Comparison of ENCODE assay signal across 15 cellular contexts in genomic region chr12:76720068-76720467, GRCh38. TPM values are rescaled to one million over a fixed set of nuclear protein-coding genes. Genes with fewer than 3 reads are reported as not detected.
A peak's percentile ranks its signal among the peaks of the same experiment; 100 is the strongest.
DNase-seq lines count a peak whose midpoint lies in the region; ATAC-seq, FAIRE-seq and TF ChIP-seq lines count a peak whose summit lies in the region.
"Had no signal": no experiment of that assay in that cellular context is flagged by ENCODE, and none has a peak within 500 bp of the region (broad histone marks: within the 10 kb centered on the region; RNA-seq: fewer than 3 reads in every experiment).

No MANE protein-coding gene starts in this region.

- H3K27ac ChIP-seq in A549 (peak overlapping the region; percentile 59 to 80), prostate gland (no peak overlapping the region)
- H3K27ac ChIP-seq: HL-60, neutrophil had no signal

- 5% methylated on average over 2 of the region's 2 CpGs for WGBS in A549 (ENCODE audit: missing lambda C conversion rate)
- 73% methylated on average over 2 of the region's 2 CpGs for WGBS in prostate gland

- no peaks in the 10 kb centered on the region for H3K27me3 ChIP-seq in prostate gland (replicated peaks; ENCODE audit: insufficient read depth)
- H3K27me3 ChIP-seq: MG63, neutrophil had no signal

- H3K9me3 ChIP-seq in A549 (no peaks in the 10 kb centered on the region), prostate gland (no peaks in the 10 kb centered on the region)
- H3K9me3 ChIP-seq: MG63, neutrophil had no signal

- H3K36me3 ChIP-seq in prostate gland, result no peaks in the 10 kb centered on the region
- H3K36me3 ChIP-seq: MG63, neutrophil had no signal

- POLR2A ChIA-PET in A549 (lab: Yijun Ruan, JAX), result interaction anchor here (0.6 to 2.4 kb wide), 4 partner anchors 16 to 164 kb away, joined by 3 to 10 read pairs (median 3); no protein-coding TSS in a partner anchor

- intact Hi-C loops in prostate gland (cut with DNase I), result no loop called here

- DNase-seq in A549 (ENCODE audit: low read depth in 1 of 2, low spot score in 1 of 2) (peak in 1 of 2 experiments; percentile 73), HS-27A (ENCODE audit: low read depth) (peak; percentile 66), astrocyte of the hippocampus (ENCODE audit: low read depth, low spot score) (peak; percentile 73), kidney tubule cell (ENCODE audit: low spot score) (peak; percentile 96), prostate gland (ENCODE audit: low spot score) (no peak), amygdala (lab: John Stamatoyannopoulos, UW) (no peak), ureter (ENCODE audit: low spot score) (no peak)
- no peak for DNase-seq in effector CD4-positive, alpha-beta T cell
- DNase-seq: activated CD4-positive, alpha-beta memory T cell treated with anti-CD3 and anti-CD28 coated beads, Interleukin-2, amount 10 ng/mL, durations not matched to agents 7 days and 5 days; MG63; NCI-H2081; NCI-H69 had no signal

- ATAC-seq in A549, result peak; percentile 84 to 96

- no peak for TF ChIP-seq CTCF in A549 (IDR thresholded peaks at IDR 0.05)
- no peak for TF ChIP-seq CTCF in prostate gland (IDR thresholded peaks at IDR 0.05)

- H3K4me3 ChIP-seq in A549, result no peak overlapping the region
- no peak overlapping the region for H3K4me3 ChIP-seq in prostate gland
- H3K4me3 ChIP-seq: MG63 had no signal

- FAIRE-seq in A549 (lab: Jason Lieb, UNC), result peak; percentile 89
- FAIRE-seq: endometrium had no signal

- peak in 1 of 2 experiments; percentile 4; a peak in 1 of 5 replicates for TF ChIP-seq RAD21 in A549 (conservative IDR thresholded peaks at IDR 0.05 in 1 of 2, IDR thresholded peaks at IDR 0.05 in 1 of 2)

- peak overlapping the region; percentile 56 for H3K4me2 ChIP-seq in A549

- CTCF ChIA-PET in A549 (lab: Yijun Ruan, JAX), result interaction anchor here (0.8 to 1.3 kb wide), 11 partner anchors 9 to 192 kb away, joined by 3 to 5 read pairs (median 3); no protein-coding TSS in a partner anchor

- TF ChIP-seq EP300 in A549 (IDR thresholded peaks at IDR 0.05), result peak; percentile 40; a peak in 2 of 5 replicates

- TF ChIP-seq POLR2A in A549 (IDR thresholded peaks at IDR 0.05; ENCODE audit: low read length), result no peak
- no peak for TF ChIP-seq POLR2A in prostate gland (IDR thresholded peaks at IDR 0.05)

- H3K4me1 ChIP-seq in A549 (peaks cover 29% of the 10 kb centered on the region), prostate gland (replicated peaks) (no peaks in the 10 kb centered on the region)

TF ChIP-seq in A549, 52 proteins besides CTCF, POLR2A, EP300 and RAD21:
- TF ChIP-seq JUNB (IDR thresholded peaks at IDR 0.05) (peak; percentile 75; the same call in 1 of the 2 replicates), MYC (IDR thresholded peaks at IDR 0.05; ENCODE audit: borderline replicate concordance, low read length) (no peak), JUN (IDR thresholded peaks at IDR 0.05) (0 out of 5 replicates have a peak, but pooled peaks of 1 of the 2 experiments have one; percentile 30), FOSL2 (IDR thresholded peaks at IDR 0.05) (0 out of 2 replicates have a peak, but pooled peaks have one; percentile 43), FOSL2 (CRISPR knock-in tag; IDR thresholded peaks at IDR 0.05) (peak; percentile 86), NFE2L2 (conservative IDR thresholded peaks at IDR 0.05; ENCODE audit: low read length) (no peak), GATA3 (IDR thresholded peaks at IDR 0.05; ENCODE audit: borderline replicate concordance) (peak; percentile 82; the same call in 1 of the 2 replicates), CHD4 (IDR thresholded peaks at IDR 0.05; ENCODE audit: borderline replicate concordance) (no peak)

RNA-seq across cellular contexts. Expression of gene ZDHHC17, which starts 43.8 kb away (rescaled TPM):
- 49.2 and 54.8 TPM in 2 replicates for polyA plus RNA-seq in A549 (2011; rRNA removed)
- polyA plus RNA-seq in A549 (2012; cell fraction: cytosol; rRNA removed), result 12.0 and 14.1 TPM in 2 replicates
- 25.1 and 49.2 TPM in 2 replicates for polyA plus RNA-seq in A549 (2012; cell fraction: nucleus; rRNA removed)
- polyA plus RNA-seq in A549 (2017; fragmentation: RNase III; extraction: RNeasy Plus Mini Kit Qiagen cat#74134 plus additional on column Dnase treatment), result 28.1 to 30.5 TPM (median 29.4 TPM) in 3 replicates
- 75.0 and 78.8 TPM in 2 replicates for polyA minus RNA-seq in A549 (2011; rRNA and poly(A)+ RNA removed)
- total RNA-seq in prostate gland, result 10 to 100 TPM; 21.6 to 34.6 TPM
- 51.5 TPM for total RNA-seq in ureter

Comparison
In these comparisons a context has a peak if more than half of its experiments do, and no peak if none do; other contexts are left out.
1. DNase-seq: peak in HS-27A (single experiment), astrocyte of the hippocampus (single experiment) and kidney tubule cell (single experiment); none in prostate gland (single experiment), amygdala (0 of 56), effector CD4-positive, alpha-beta T cell (single experiment) and ureter (single experiment).
2. H3K27ac ChIP-seq: peak in A549 (2 of 2); none in prostate gland (0 of 2).